ENCODE assay signal across 8 cellular contexts in the genomic region with DNA sequence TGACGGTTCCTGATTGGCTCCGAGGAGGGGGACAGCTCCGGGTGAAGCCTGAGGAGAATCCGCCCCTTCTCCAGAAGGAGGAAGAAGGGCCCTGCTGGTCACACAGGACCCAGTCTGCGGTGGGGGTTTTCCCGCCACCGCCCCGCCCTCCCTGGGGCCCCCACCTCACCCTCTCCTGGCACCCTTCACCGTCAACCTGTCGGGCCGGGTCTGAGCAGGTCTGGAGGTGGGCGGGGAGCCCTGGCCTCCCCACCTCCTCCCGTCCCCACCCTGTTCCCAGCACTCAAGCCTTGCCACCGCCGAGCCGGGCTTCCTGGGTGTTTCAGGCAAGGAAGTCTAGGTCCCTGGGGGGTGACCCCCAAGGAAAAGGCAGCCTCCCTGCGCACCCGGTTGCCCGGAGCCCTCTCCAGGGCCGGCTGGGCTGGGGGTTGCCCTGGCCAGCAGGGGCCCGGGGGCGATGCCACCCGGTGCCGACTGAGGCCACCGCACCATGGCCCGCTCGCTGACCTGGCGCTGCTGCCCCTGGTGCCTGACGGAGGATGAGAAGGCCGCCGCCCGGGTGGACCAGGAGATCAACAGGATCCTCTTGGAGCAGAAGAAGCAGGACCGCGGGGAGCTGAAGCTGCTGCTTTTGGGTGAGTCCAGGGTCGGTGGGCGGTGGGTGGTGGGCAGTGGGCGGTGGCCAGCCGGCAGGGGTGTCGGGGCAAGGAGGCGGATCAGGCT. TPM values are rescaled to one million over a fixed set of nuclear protein-coding genes. Genes with fewer than 3 reads are reported as not detected.
DNase-seq lines count a peak whose midpoint lies in the region; ATAC-seq and TF ChIP-seq lines count a peak whose summit lies in the region.

A gene with protein sequence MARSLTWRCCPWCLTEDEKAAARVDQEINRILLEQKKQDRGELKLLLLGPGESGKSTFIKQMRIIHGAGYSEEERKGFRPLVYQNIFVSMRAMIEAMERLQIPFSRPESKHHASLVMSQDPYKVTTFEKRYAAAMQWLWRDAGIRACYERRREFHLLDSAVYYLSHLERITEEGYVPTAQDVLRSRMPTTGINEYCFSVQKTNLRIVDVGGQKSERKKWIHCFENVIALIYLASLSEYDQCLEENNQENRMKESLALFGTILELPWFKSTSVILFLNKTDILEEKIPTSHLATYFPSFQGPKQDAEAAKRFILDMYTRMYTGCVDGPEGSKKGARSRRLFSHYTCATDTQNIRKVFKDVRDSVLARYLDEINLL (plus strand): TSS at position 73 of the 723 bp plus-strand sequence. CDS start 418 bp downstream, at position 491.

- intact Hi-C loops in sciatic nerve (cut with DNase I), result no loop called here

- in situ Hi-C loops in GM13976 (cut with MboI; ENCODE audit: low sequenced_read_pairs, unreplicated experiment), result no loop called here

- H3K27ac ChIP-seq in coronary artery, result peak within 1 kb of the TSS in 1 of 2 donors; percentile 83

- H3K4me3 ChIP-seq in coronary artery, result peak within 1 kb of the TSS; percentile 64

- TF ChIP-seq CTCF in GM13976 (IDR thresholded peaks at IDR 0.05; ENCODE audit: borderline replicate concordance, control extremely low read depth, extremely low read depth, insufficient read depth, missing control alignments) (no peak), coronary artery (IDR thresholded peaks at IDR 0.05) (no peak)

- peak; percentile 40 for ATAC-seq in sciatic nerve
- ATAC-seq in GM19455 (IDR thresholded peaks at IDR 0.05; ENCODE audit: unreplicated experiment), result no peak

- DNase-seq in GM13976 (ENCODE audit: low spot score) (peak; percentile 77), SKM-1 (lab: John Stamatoyannopoulos, UW; ENCODE audit: unreplicated experiment) (peak; percentile 70), coronary artery (ENCODE audit: low spot score) (no peak), sciatic nerve (ENCODE audit: low spot score) (no peak), NCI-H2196 treated with DMSO at 0.1 percent for 48 hours (lab: John Stamatoyannopoulos, UW; ENCODE audit: unreplicated experiment) (no peak), epidermal melanocyte (ENCODE audit: insufficient read length, low spot score) (no peak), glomerular visceral epithelial cell (ENCODE audit: extremely low spot score) (no peak)

RNA-seq across cellular contexts. Expression of the gene that starts here (rescaled TPM):
- 9.5 TPM for total RNA-seq in sciatic nerve

Comparison
In these comparisons a context has a peak if more than half of its experiments do, and no peak if none do; other contexts are left out.
1. DNase-seq: peak in GM13976 (single experiment) and SKM-1 (single experiment); none in coronary artery (single experiment), sciatic nerve (single experiment), NCI-H2196 treated with DMSO at 0.1 percent for 48 hours (single experiment), epidermal melanocyte (single experiment) and glomerular visceral epithelial cell (single experiment).